8 cellular contexts compared by ENCODE assay signal in genomic region chrX:128975716-128976115, GRCh38.
DNase-seq lines count a peak whose midpoint lies in the region; ATAC-seq and TF ChIP-seq lines count a peak whose summit lies in the region.

No MANE protein-coding gene starts in this region.

- no peaks in the 10 kb centered on the region for H3K9me3 ChIP-seq in Loucy (ENCODE audit: insufficient read depth, low read depth, low read length)
- no peaks in the 10 kb centered on the region for H3K9me3 ChIP-seq in adipocyte (ENCODE audit: control insufficient read depth, low read length)

- H3K79me2 ChIP-seq in Loucy (ENCODE audit: insufficient read depth, low read length), result no peaks in the 10 kb centered on the region

- no peaks in the 10 kb centered on the region for H4K20me1 ChIP-seq in Loucy (ENCODE audit: insufficient read depth, low read length, poor library complexity, severe bottlenecking)

- DNase-seq in DMS53 (lab: John Stamatoyannopoulos, UW) (peak; percentile 63), adipocyte (ENCODE audit: low read depth) (peak; percentile 1), left colon (peak in 1 of 2 donors; percentile 40)

- H3K9ac ChIP-seq in Loucy (ENCODE audit: low read depth, low read length, poor library complexity, severe bottlenecking), result no peak overlapping the region
- no peak overlapping the region for H3K9ac ChIP-seq in adipocyte (ENCODE audit: low read length)

- intact Hi-C loops in left colon (cut with DNase I, micrococcal nuclease), result no loop called here

- no peaks in the 10 kb centered on the region for H3K9me2 ChIP-seq in Loucy (replicated peaks; ENCODE audit: low read depth, low read length)

- ATAC-seq in GM19328 (IDR thresholded peaks at IDR 0.05; ENCODE audit: unreplicated experiment) (peak; percentile 77), left colon (peak; percentile 83), GM21737 (IDR thresholded peaks at IDR 0.05; ENCODE audit: unreplicated experiment) (no peak), GM19397 (IDR thresholded peaks at IDR 0.05; ENCODE audit: unreplicated experiment) (no peak), HG03439 (IDR thresholded peaks at IDR 0.05; ENCODE audit: unreplicated experiment) (no peak)

- no peaks in the 10 kb centered on the region for H3F3A ChIP-seq in Loucy (ENCODE audit: low read depth)

- H3K27me3 ChIP-seq in Loucy (ENCODE audit: insufficient read depth, low read length, poor library complexity, severe bottlenecking) (no peaks in the 10 kb centered on the region), adipocyte (replicated peaks; ENCODE audit: control insufficient read depth, insufficient read depth, low read length) (no peaks in the 10 kb centered on the region)

- no peaks in the 10 kb centered on the region for H3K4me1 ChIP-seq in Loucy (ENCODE audit: insufficient read depth, low read length, poor library complexity, severe bottlenecking)
- no peaks in the 10 kb centered on the region for H3K4me1 ChIP-seq in adipocyte (ENCODE audit: control insufficient read depth, insufficient read depth, low read length)

- TF ChIP-seq CTCF in Loucy (conservative IDR thresholded peaks at IDR 0.05; ENCODE audit: low read length), result peak; percentile 78

- H2AFZ ChIP-seq in Loucy (ENCODE audit: low read length), result no peak overlapping the region

- no peak overlapping the region for H3K4me2 ChIP-seq in Loucy (ENCODE audit: low read depth, low read length, poor library complexity, severe bottlenecking)

- H3K4me3 ChIP-seq in Loucy (ENCODE audit: low read length, poor library complexity, severe bottlenecking) (no peak overlapping the region), adipocyte (ENCODE audit: low read length) (no peak overlapping the region)

- H3K36me3 ChIP-seq in Loucy (ENCODE audit: insufficient read depth, low read length), result no peaks in the 10 kb centered on the region
- H3K36me3 ChIP-seq in adipocyte (ENCODE audit: control insufficient read depth, insufficient read depth, low read length, severe bottlenecking), result no peaks in the 10 kb centered on the region

Comparison
In these comparisons a context has a peak if more than half of its experiments do, and no peak if none do; other contexts are left out.
1. ATAC-seq: peak in GM19328 (single experiment) and left colon (single experiment); none in GM21737 (single experiment), GM19397 (single experiment) and HG03439 (single experiment).